Comparison of ENCODE assay signal across 8 cellular contexts in the genomic region with DNA sequence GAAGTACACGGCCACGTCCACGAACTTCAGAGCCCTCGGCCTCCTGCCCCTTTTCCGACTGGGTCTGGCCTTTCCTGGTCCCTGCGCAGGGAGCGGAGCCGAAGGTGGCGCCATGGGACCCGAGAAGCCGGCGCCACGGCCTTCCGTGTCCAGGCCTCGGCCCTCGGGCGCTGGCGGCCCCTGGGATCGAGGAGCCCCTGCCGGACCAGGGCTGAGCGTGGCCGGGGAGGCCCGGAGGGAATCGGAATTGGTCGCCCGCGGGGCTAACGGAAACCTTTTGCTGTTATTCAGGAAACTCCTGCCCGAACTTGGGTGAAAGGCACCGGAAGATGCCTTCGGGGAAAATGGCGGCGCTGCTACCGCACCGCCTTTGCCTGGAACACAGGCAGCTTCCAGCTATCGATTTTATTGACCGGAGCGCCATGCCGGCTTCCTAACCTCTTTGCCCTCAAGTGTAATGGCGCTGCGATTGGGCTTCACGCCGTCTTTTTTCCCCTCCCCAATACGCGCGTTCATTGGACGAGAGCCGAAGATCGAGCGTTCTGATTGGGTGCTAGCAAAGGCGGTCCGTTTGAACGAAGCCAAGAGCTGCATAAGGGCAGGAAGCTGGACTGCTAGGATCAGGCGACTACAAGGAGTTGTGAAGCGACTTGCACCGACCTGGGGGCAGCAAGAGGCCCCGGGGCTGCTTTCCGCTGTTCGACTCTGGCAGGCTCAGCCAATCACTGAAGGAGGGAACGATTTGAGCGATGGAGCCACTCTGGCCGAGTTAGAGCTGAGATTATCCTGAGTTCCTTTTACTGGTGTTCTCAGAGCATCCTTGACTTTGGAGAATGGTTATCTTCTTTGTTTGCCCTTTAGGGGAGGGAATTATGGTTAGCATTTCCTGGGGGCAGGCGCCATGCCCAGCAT.
DNase-seq lines count a peak whose midpoint lies in the region; ATAC-seq and FAIRE-seq lines count a peak whose summit lies in the region.

ZNF689 (minus strand) TSS at position 462 of the 912 bp plus-strand sequence; CDS start at position 114, 348 bp downstream.

- ATAC-seq in GM19023 (IDR thresholded peaks at IDR 0.05; ENCODE audit: unreplicated experiment) (peak; percentile 85), HG03280 (IDR thresholded peaks at IDR 0.05; ENCODE audit: unreplicated experiment) (peak; percentile 92)
- ATAC-seq in central memory CD8-positive, alpha-beta T cell (replicated peaks; ENCODE audit: extremely low read depth, poor library complexity, severe bottlenecking): peak; percentile 94

- peaks cover 8% of the 10 kb centered on the region for H3K4me1 Mint-ChIP-seq in central memory CD8-positive, alpha-beta T cell

- FAIRE-seq in islet of Langerhans (lab: Jason Lieb, UNC): peak; percentile 74

- H3K27ac Mint-ChIP-seq in central memory CD8-positive, alpha-beta T cell (ENCODE audit: low read depth): peak within 1 kb of the TSS; percentile 96

- peak; percentile 98 for DNase-seq in AG08396 (ENCODE audit: low spot score)
- DNase-seq in NCI-H446 (lab: John Stamatoyannopoulos, UW): peak; percentile 94 to 98
- DNase-seq in activated CD4-positive, CD25-positive, alpha-beta regulatory T cell treated with anti-CD3 and anti-CD28 coated beads, Interleukin-2, amount 50 U/mL, for 16 hours (ENCODE audit: low read depth, low spot score): peak; percentile 91
- DNase-seq in central memory CD8-positive, alpha-beta T cell (ENCODE audit: low spot score in 2 of 2): peak; percentile 95 to 97
- DNase-seq in stimulated activated CD4-positive, alpha-beta T cell treated with anti-CD3 and anti-CD28 coated beads, Interleukin-12 subunit alpha, Interleukin-12 subunit beta, amount 100 ng/mL, for 4 hours: peak; percentile 88

- no peaks in the 10 kb centered on the region for H3K9me3 Mint-ChIP-seq in central memory CD8-positive, alpha-beta T cell

- H3K36me3 Mint-ChIP-seq in central memory CD8-positive, alpha-beta T cell (ENCODE audit: insufficient read depth): peaks cover 32% of the 10 kb centered on the region

- peak within 1 kb of the TSS; percentile 96 for H3K4me3 Mint-ChIP-seq in central memory CD8-positive, alpha-beta T cell

- no peaks in the 10 kb centered on the region for H3K27me3 Mint-ChIP-seq in central memory CD8-positive, alpha-beta T cell

Comparison
In these comparisons a context has a peak if more than half of its experiments do, and no peak if none do; other contexts are left out.
1. Peak in every context shown above with its lines: DNase-seq and ATAC-seq.